In the genomic region with DNA sequence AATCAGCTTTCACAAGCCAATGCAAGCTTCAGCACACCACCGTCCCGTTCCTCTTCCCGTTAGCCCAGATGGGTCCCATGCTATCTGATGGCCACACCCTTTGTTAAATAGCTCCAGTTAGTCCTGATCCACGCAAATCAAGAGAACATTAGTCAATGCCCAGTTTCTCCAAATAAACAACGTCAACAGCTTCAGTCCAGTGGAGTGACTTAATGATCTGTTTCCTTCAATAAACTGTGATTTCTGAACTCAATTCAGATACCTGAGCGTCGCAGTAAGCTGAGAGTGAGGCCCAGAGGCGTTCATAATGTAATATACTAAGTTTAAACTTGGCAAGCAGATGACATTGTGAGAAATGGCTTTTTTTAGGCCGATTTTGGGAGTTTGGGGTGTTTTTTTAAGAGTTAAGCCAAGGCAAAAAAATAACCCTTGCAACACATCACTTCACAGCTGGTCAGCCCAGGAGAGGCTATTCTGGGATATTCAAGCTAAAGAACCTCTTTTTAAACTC, we compare ENCODE assay signal across 10 cellular contexts.
A peak's percentile ranks its signal among the peaks of the same experiment; 100 is the strongest.
DNase-seq lines count a peak whose midpoint lies in the region; ATAC-seq and TF ChIP-seq lines count a peak whose summit lies in the region.
"Had no signal": no experiment of that assay in that cellular context is flagged by ENCODE, and none has a peak within 500 bp of the region (broad histone marks: within the 10 kb centered on the region; RNA-seq: fewer than 3 reads in every experiment).

No MANE protein-coding gene starts in this region.

- TF ChIP-seq EP300 in suprapubic skin (IDR thresholded peaks at IDR 0.05): no peak

- POLR2A ChIA-PET in HEK293T (lab: Yijun Ruan, JAX): no interaction called here

- ATAC-seq in right lobe of liver: peak; percentile 78 to 90 (median 82)
- no peak for ATAC-seq in GM21786 (IDR thresholded peaks at IDR 0.05; ENCODE audit: unreplicated experiment)
- ATAC-seq: PC-3 had no signal

- no peak for TF ChIP-seq CTCF in DOHH2 (IDR thresholded peaks at IDR 0.05; ENCODE audit: low read depth, low read length, poor library complexity, severe bottlenecking)
- no peak for TF ChIP-seq CTCF in colonic mucosa (IDR thresholded peaks at IDR 0.05)
- no peak for TF ChIP-seq CTCF in right lobe of liver (IDR thresholded peaks at IDR 0.05)
- TF ChIP-seq CTCF in suprapubic skin (IDR thresholded peaks at IDR 0.05): no peak

- H3K36me3 ChIP-seq in DOHH2 (ENCODE audit: control insufficient read depth, low read length) (peaks cover 37% of the 10 kb centered on the region), colonic mucosa (no peaks in the 10 kb centered on the region), right lobe of liver (no peaks in the 10 kb centered on the region), suprapubic skin (no peaks in the 10 kb centered on the region)

- DNase-seq in colonic mucosa (no peak), right lobe of liver (peak; percentile 70 to 84 (median 76)), suprapubic skin (ENCODE audit: low spot score in 2 of 2) (peak in 1 of 2 donors; percentile 81), HEK293T (ENCODE audit: extremely low spot score) (no peak), activated T-cell treated with anti-CD3 and anti-CD28 coated beads for 4 hours (no peak)
- no peak for DNase-seq in stimulated activated CD4-positive, alpha-beta T cell treated with anti-CD3 and anti-CD28 coated beads, Interleukin-2, amount 100 ng/mL, for 24 hours
- DNase-seq: nucleus accumbens, PC-3 had no signal

- H3K9me2 ChIP-seq in DOHH2 (replicated peaks; ENCODE audit: control insufficient read depth, low read length): no peaks in the 10 kb centered on the region

- H3K4me3 ChIP-seq in DOHH2 (ENCODE audit: low read length) (no peak overlapping the region), colonic mucosa (no peak overlapping the region), right lobe of liver (no peak overlapping the region), suprapubic skin (no peak overlapping the region)

- intact Hi-C loops in colonic mucosa (cut with DNase I): no loop called here
- intact Hi-C loops in right lobe of liver (cut with DNase I): no loop called here

- no peak overlapping the region for H3K27ac ChIP-seq in DOHH2 (ENCODE audit: low read depth, low read length)
- peak overlapping the region; percentile 54 for H3K27ac ChIP-seq in colonic mucosa
- peak overlapping the region; percentile 73 to 95 (median 92) for H3K27ac ChIP-seq in right lobe of liver
- peak overlapping the region; percentile 88 for H3K27ac ChIP-seq in suprapubic skin

- peak; percentile 69 for TF ChIP-seq POLR2A in right lobe of liver (IDR thresholded peaks at IDR 0.05)
- no peak for TF ChIP-seq POLR2A in suprapubic skin (IDR thresholded peaks at IDR 0.05)

- H3K9me3 ChIP-seq in DOHH2 (ENCODE audit: control insufficient read depth, insufficient read depth, low read length) (no peaks in the 10 kb centered on the region), colonic mucosa (no peaks in the 10 kb centered on the region), right lobe of liver (no peaks in the 10 kb centered on the region), suprapubic skin (no peaks in the 10 kb centered on the region)

- H3K4me1 ChIP-seq in DOHH2 (ENCODE audit: control insufficient read depth, low read length) (peaks cover 92% of the 10 kb centered on the region), colonic mucosa (peaks cover 10% of the 10 kb centered on the region), right lobe of liver (peaks cover 0 to 41% (median 10%) of the 10 kb centered on the region in 4 donors), suprapubic skin (peaks cover 84% of the 10 kb centered on the region)

- H3K79me2 ChIP-seq in DOHH2 (ENCODE audit: control insufficient read depth, low read length): peaks cover 36% of the 10 kb centered on the region

- no peaks in the 10 kb centered on the region for H4K20me1 ChIP-seq in DOHH2 (ENCODE audit: control insufficient read depth, insufficient read depth, low read depth, low read length)

- H3K27me3 ChIP-seq in DOHH2 (ENCODE audit: control insufficient read depth, low read length) (no peaks in the 10 kb centered on the region), colonic mucosa (no peaks in the 10 kb centered on the region), right lobe of liver (no peaks in the 10 kb centered on the region), suprapubic skin (no peaks in the 10 kb centered on the region)

- CTCF ChIA-PET in HEK293T (lab: Yijun Ruan, JAX): no interaction called here

- peaks cover 21% of the 10 kb centered on the region for H3F3A ChIP-seq in DOHH2 (ENCODE audit: control insufficient read depth, insufficient read depth)

- H3K9ac ChIP-seq in colonic mucosa (ENCODE audit: low read depth in 2 of 2, low read length in 2 of 2): peak overlapping the region in 1 of 2 donors; percentile 21

- 15% methylated on average over 9 of the region's 9 CpGs for WGBS in right lobe of liver (ENCODE audit: insufficient coverage, low coverage, low lambda C conversion rate, missing lambda C conversion rate)
- 37% methylated on average over 9 of the region's 9 CpGs for WGBS in suprapubic skin

- H3K4me2 ChIP-seq in DOHH2 (ENCODE audit: low read length): peak overlapping the region; percentile 97

TF ChIP-seq in HEK293T, 16 proteins besides CTCF, POLR2A, EP300 and RAD21:
- TF ChIP-seq L3MBTL2 (conservative IDR thresholded peaks at IDR 0.05) (no peak), BHLHE40 (IDR thresholded peaks at IDR 0.05; ENCODE audit: borderline replicate concordance) (no peak), LEF1 (IDR thresholded peaks at IDR 0.05; ENCODE audit: borderline replicate concordance) (no peak)

Comparison
In these comparisons a context has a peak if more than half of its experiments do, and no peak if none do; other contexts are left out.
1. DNase-seq: peak in right lobe of liver (3 of 3); none in colonic mucosa (single experiment), HEK293T (single experiment), activated T-cell treated with anti-CD3 and anti-CD28 coated beads for 4 hours (single experiment) and stimulated activated CD4-positive, alpha-beta T cell treated with anti-CD3 and anti-CD28 coated beads, Interleukin-2, amount 100 ng/mL, for 24 hours (0 of 2).